In genomic region chr3:8962226-8962861, GRCh38 we compare ENCODE assay signal across 9 cellular contexts. TPM values are rescaled to one million over a fixed set of nuclear protein-coding genes. Genes with fewer than 3 reads are reported as not detected.
DNase-seq lines count a peak whose midpoint lies in the region; ATAC-seq, FAIRE-seq and TF ChIP-seq lines count a peak whose summit lies in the region.
"Had no signal": no experiment of that assay in that cellular context is flagged by ENCODE, and none has a peak within 500 bp of the region (broad histone marks: within the 10 kb centered on the region; RNA-seq: fewer than 3 reads in every experiment).

No MANE protein-coding gene starts in this region.

- H3K36me3 ChIP-seq in GM12878 (ENCODE audit: control insufficient read depth in 2 of 2, insufficient read depth in 2 of 2, low read length in 1 of 2) (no peaks in the 10 kb centered on the region), mucosa of rectum (ENCODE audit: control insufficient read depth in 2 of 2, insufficient read depth in 2 of 2, low read length in 2 of 2) (no peaks in the 10 kb centered on the region)

- H3K4me1 ChIP-seq in GM12878 (ENCODE audit: control insufficient read depth, insufficient read depth, low read length) (no peaks in the 10 kb centered on the region), mucosa of rectum (ENCODE audit: control insufficient read depth in 2 of 2, insufficient read depth in 2 of 2, low read length in 2 of 2) (peaks cover 29 to 35% of the 10 kb centered on the region in 2 donors)

- ATAC-seq in GM12878 (peak; percentile 18), GM21576 (IDR thresholded peaks at IDR 0.05; ENCODE audit: unreplicated experiment) (no peak)

- SMC1A ChIA-PET in GM12878 (lab: Charles Lee; ENCODE audit: uncharacterized antibody, unreplicated experiment) = interaction anchor here (1.5 kb wide), 1 partner anchor 348 kb away, joined by 4 read pairs; no protein-coding TSS in a partner anchor

- POLR2A ChIA-PET in AG04450 (lab: Yijun Ruan, JAX) (no interaction called here), GM12878 (lab: Charles Lee) (interaction anchor here (0.9 kb wide), 1 partner anchor 433 kb away, joined by 3 read pairs; no protein-coding TSS in a partner anchor)

- no peak for FAIRE-seq in GM12878 (lab: Jason Lieb, UNC)

- no TSS peak for BruUV-seq in GM12878 (replicated peaks; lab: Mats Ljungman, UMichigan)

- CTCF ChIA-PET in AG04450 (lab: Charles Lee) (interaction anchor here (0.6 to 4.8 kb wide), 2 partner anchors 14 to 193 kb away, joined by 3 to 43 read pairs; partner anchors contain the start of gene OXTR), GM12878 (lab: Yijun Ruan, JAX) (interaction anchor here (1.0 to 1.2 kb wide), 2 partner anchors 25 to 193 kb away, joined by 4 to 6 read pairs; partner anchors contain the start of gene OXTR)

- RAD21 ChIA-PET in GM12878 (lab: Charles Lee; ENCODE audit: unreplicated experiment) = interaction anchor here (1.4 kb wide), 1 partner anchor 7 kb away, joined by 3 read pairs; no protein-coding TSS in a partner anchor

- H3K4me2 ChIP-seq in GM12878 (ENCODE audit: control insufficient read depth, insufficient read depth) = peak overlapping the region; percentile 85

- peaks cover 39% of the 10 kb centered on the region for H3K79me2 ChIP-seq in GM12878 (ENCODE audit: control insufficient read depth, insufficient read depth, low read length)

- in situ Hi-C loops in GM12878 (cut with MboI) = no loop called here

- H3K4me3 ChIP-seq in AG04450 (ENCODE audit: low read depth, low read length) (peak overlapping the region; percentile 87), HL-60 (replicated peaks; ENCODE audit: insufficient read depth, low read length) (peak overlapping the region; percentile 81), GM12878 (peak overlapping the region; percentile 82), mucosa of rectum (ENCODE audit: low read length in 2 of 2) (peak overlapping the region; percentile 85 to 97)

- WGBS in GM12878 (ENCODE audit: insufficient coverage, insufficient replicate concordance, low lambda C conversion rate, missing lambda C conversion rate) = 34% methylated on average over 6 of the region's 6 CpGs

- H4K20me1 ChIP-seq in GM12878 (ENCODE audit: control insufficient read depth, insufficient read depth) = no peaks in the 10 kb centered on the region

- intact Hi-C loops in GM12878 (cut with micrococcal nuclease; ENCODE audit: unreplicated experiment) = loop anchor here (5.0 kb wide), 1 partner anchor 295 kb away; no protein-coding TSS in a partner anchor

- H3K27me3 ChIP-seq in AG04450 (ENCODE audit: control insufficient read depth, insufficient read depth, low read length) (no peaks in the 10 kb centered on the region), HL-60 (ENCODE audit: insufficient read depth, poor library complexity, severe bottlenecking) (no peaks in the 10 kb centered on the region), GM12878 (replicated peaks in 1 of 2; ENCODE audit: control insufficient read depth in 2 of 2, insufficient read depth in 2 of 2, low read length in 1 of 2) (no peaks in the 10 kb centered on the region), mucosa of rectum (ENCODE audit: control insufficient read depth in 2 of 2, insufficient read depth in 2 of 2, low read length in 2 of 2) (no peaks in the 10 kb centered on the region)

- TF ChIP-seq RAD21 in GM12878 (IDR thresholded peaks at IDR 0.05; ENCODE audit: insufficient read depth, low read depth, low read length) = no peak

- no peak for TF ChIP-seq POLR2A in GM12878 (IDR thresholded peaks at IDR 0.05; ENCODE audit: low read depth, low read length)

- TF ChIP-seq CTCF in AG04450 (IDR thresholded peaks at IDR 0.05; ENCODE audit: low read depth, low read length) = no peak
- no peak for TF ChIP-seq CTCF in HL-60 (IDR thresholded peaks at IDR 0.05; ENCODE audit: insufficient read depth, low read length)
- TF ChIP-seq CTCF in GM12878 (IDR thresholded peaks at IDR 0.05 in 2 of 3, conservative IDR thresholded peaks at IDR 0.05 in 1 of 3; ENCODE audit: control insufficient read depth in 2 of 3, extremely low read depth in 1 of 3, insufficient read depth in 1 of 3, low read depth in 3 of 3, low read length in 3 of 3) = no peak

- H3K9me3 ChIP-seq in AG04450 (ENCODE audit: control insufficient read depth, insufficient read depth, low read length) = no peaks in the 10 kb centered on the region; the same call in 1 of the 2 replicates
- H3K9me3 ChIP-seq in GM12878 (replicated peaks; ENCODE audit: control insufficient read depth, insufficient read depth, low read length) = no peaks in the 10 kb centered on the region
- no peaks in the 10 kb centered on the region for H3K9me3 ChIP-seq in mucosa of rectum (ENCODE audit: control insufficient read depth in 2 of 2, low read length in 2 of 2)

- H2AFZ ChIP-seq in GM12878 (ENCODE audit: control insufficient read depth, low read depth, low read length) = peak overlapping the region; percentile 98; the same call in 1 of the 2 replicates

- H3K9ac ChIP-seq in GM12878 (ENCODE audit: control insufficient read depth, insufficient read depth, low read length) = peak overlapping the region; percentile 83
- peak overlapping the region; percentile 79 to 83 for H3K9ac ChIP-seq in mucosa of rectum (ENCODE audit: low read depth in 1 of 2, low read length in 2 of 2)

- H3K27ac ChIP-seq in AG04450 (ENCODE audit: low read depth, low read length) (peak overlapping the region; percentile 22), HL-60 (replicated peaks) (peak overlapping the region; percentile 67), GM12878 (ENCODE audit: control insufficient read depth, insufficient read depth) (peak overlapping the region; percentile 79), mucosa of rectum (ENCODE audit: low read depth in 2 of 2, low read length in 2 of 2) (no peak overlapping the region)

- no peak for TF ChIP-seq EP300 in GM12878 (IDR thresholded peaks at IDR 0.05; ENCODE audit: borderline replicate concordance in 1 of 2, control insufficient read depth in 1 of 2, low read depth in 2 of 2, low read length in 2 of 2)

- no peak for DNase-seq in AG04450 (ENCODE audit: low read depth, low spot score)
- no peak for DNase-seq in HL-60 (ENCODE audit: low read depth in 1 of 2, low spot score in 1 of 2)
- no peak for DNase-seq in GM12878 (ENCODE audit: low read depth, low spot score)
- DNase-seq in kidney tubule cell (ENCODE audit: low spot score) = no peak
- no peak for DNase-seq in cortex of kidney (lab: John Stamatoyannopoulos, UW)
- DNase-seq in NCI-H2107 treated with DMSO at 0.1 percent for 48 hours (lab: John Stamatoyannopoulos, UW; ENCODE audit: unreplicated experiment) = no peak
- DNase-seq: activated effector memory CD4-positive, alpha-beta T cell treated with anti-CD3 and anti-CD28 coated beads, Interleukin-2, amount 50 U/mL, for 16 hours had no signal

TF ChIP-seq in GM12878, 131 proteins besides CTCF, POLR2A, EP300 and RAD21 (continues in another document):
- TF ChIP-seq SMARCA5 (IDR thresholded peaks at IDR 0.05) = no peak
- TF ChIP-seq PBX3 (IDR thresholded peaks at IDR 0.05; ENCODE audit: insufficient replicate concordance, low read depth, low read length) = no peak
- TF ChIP-seq HDAC2 (IDR thresholded peaks at IDR 0.05) = no peak
- no peak for TF ChIP-seq GATAD2B (conservative IDR thresholded peaks at IDR 0.05; ENCODE audit: low read depth)

RNA-seq across cellular contexts. Expression of gene RAD18, which starts 0.9 kb away (rescaled TPM):
- polyA plus RNA-seq in AG04450 (2011; rRNA removed) (6.7 and 10.7 TPM in 2 replicates), GM12878 (2011; rRNA removed) (16.7 and 26.6 TPM in 2 replicates), GM12878 (2014; fragmentation: Illumina TruSeq; extraction: Trizol) (22.0 and 25.5 TPM in 2 replicates), GM12878 (2014; fragmentation: Nextera tagmentation; extraction: Ambion mirVana) (10 to 100 TPM in 1 of 2 experiments, 1 to 10 TPM in 1; 8.7 to 11.4 TPM), GM12878 (2014; rRNA removed) (12.2 and 13.4 TPM in 2 replicates), GM12878 (2016; fragmentation: Nextera tagmentation; extraction: Ambion mirVana) (10 to 100 TPM; 36.9 to 38.6 TPM)
- polyA minus RNA-seq in AG04450 (2011; rRNA and poly(A)+ RNA removed) = 6.4 and 9.8 TPM in 2 replicates
- 68.1 and 86.4 TPM in 2 replicates for total RNA-seq in GM12878 (2013; cell fraction: nucleolus; rRNA removed)
- total RNA-seq in GM12878 (2014; rRNA removed) (17.1 and 21.6 TPM in 2 replicates), GM12878 (2014; rRNA removed; fragmentation: Illumina TruSeq; extraction: Trizol) (19.1 and 21.2 TPM in 2 replicates), GM12878 (2021) (25.5 and 28.3 TPM in 2 replicates)
- 7.1 TPM for polyA plus RNA-seq in GM12878 (2011; ENCODE audit: low read depth)
- polyA plus RNA-seq in GM12878 (2011; cell fraction: cytosol; rRNA removed) = 10.8 and 16.4 TPM in 2 replicates
- 24.1 and 25.7 TPM in 2 replicates for polyA plus RNA-seq in GM12878 (2011; cell fraction: nucleus; rRNA removed)
- polyA plus RNA-seq in GM12878 (2012) = 7.3 and 9.5 TPM in 2 replicates
- polyA minus RNA-seq in GM12878 (2011; rRNA and poly(A)+ RNA removed) = 18.1 and 22.9 TPM in 2 replicates
- polyA minus RNA-seq in GM12878 (2011; cell fraction: cytosol; rRNA and poly(A)+ RNA removed) = 5.5 and 9.6 TPM in 2 replicates
- polyA minus RNA-seq in GM12878 (2011; cell fraction: nucleus; rRNA and poly(A)+ RNA removed) = 52.7 and 77.4 TPM in 2 replicates

Comparison
In these comparisons a context has a peak if more than half of its experiments do, and no peak if none do; other contexts are left out.
1. H3K27ac ChIP-seq: peak in AG04450 (single experiment), HL-60 (single experiment) and GM12878 (single experiment); none in mucosa of rectum (0 of 2).
2. Peak in every context shown above with its lines, with median percentiles within 50 percentile points of each other: H3K4me3 ChIP-seq.